ENCODE assay signal across 18 cellular contexts in the genomic region with DNA sequence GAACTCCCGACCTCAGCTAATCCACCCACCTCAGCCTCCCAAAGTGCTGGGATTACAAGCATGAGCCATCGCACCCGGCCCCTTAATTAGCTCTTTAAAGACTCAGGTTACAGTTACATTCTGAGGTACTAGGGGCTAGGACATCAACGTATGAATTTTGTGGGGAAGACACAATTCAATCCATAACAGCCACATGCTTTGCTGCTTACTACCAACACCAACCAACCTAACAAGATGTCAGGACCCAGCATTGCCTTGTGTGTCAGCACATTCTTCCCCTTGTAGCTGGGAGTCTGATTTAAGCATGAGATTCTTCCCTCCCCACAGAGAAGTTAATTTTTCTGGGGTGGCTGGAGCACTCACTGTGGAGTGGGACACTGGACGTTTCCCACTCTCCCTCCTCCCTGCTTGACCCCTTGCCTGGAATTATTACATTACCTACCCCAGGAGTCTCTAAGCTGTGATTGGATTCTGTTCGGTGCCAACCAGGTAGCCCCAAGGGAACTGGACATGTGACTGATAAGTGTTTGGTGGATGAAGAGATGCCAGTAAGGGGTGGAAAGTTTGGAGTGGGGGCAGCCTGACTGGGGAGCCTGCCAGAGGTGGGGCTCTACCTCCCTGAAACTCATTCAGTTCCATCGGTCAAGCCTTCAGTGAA.
"Had no signal": no experiment of that assay in that cellular context is flagged by ENCODE, and none has a peak within 500 bp of the region (broad histone marks: within the 10 kb centered on the region; RNA-seq: fewer than 3 reads in every experiment).

No MANE protein-coding gene starts in this region.

- H3K36me3 Mint-ChIP-seq: activated CD4-positive, alpha-beta memory T cell treated with anti-CD3 and anti-CD28 coated beads for 36 hours; activated naive CD8-positive, alpha-beta T cell treated with anti-CD3 and anti-CD28 coated beads for 36 hours; brain; naive B cell; stimulated activated naive B cell treated with anti-CD40 and anti-IgM and Interleukin-4, amounts not matched to agents 10 μg/mL and 1 μg/mL and 100 μg/mL, for 72 hours; T-cell had no signal

- H3K4me1 ChIP-seq: vagina had no signal

- H3K4me3 Mint-ChIP-seq: activated B cell treated with CpG ODN at 0.5 μM for 24 hours; activated CD4-positive, alpha-beta memory T cell treated with anti-CD3 and anti-CD28 coated beads for 36 hours; activated naive CD8-positive, alpha-beta T cell treated with anti-CD3 and anti-CD28 coated beads for 36 hours; brain; neural crest cell; stimulated activated naive B cell treated with anti-CD40 and anti-IgM and Interleukin-4, amounts not matched to agents 10 μg/mL and 1 μg/mL and 100 μg/mL, for 72 hours; T-cell had no signal

- DNase-seq: activated B cell treated with CpG ODN at 0.5 μM for 24 hours; activated CD4-positive, alpha-beta memory T cell treated with anti-CD3 and anti-CD28 coated beads for 36 hours; activated CD4-positive, alpha-beta T cell treated with anti-CD3 and anti-CD28 coated beads for 4 hours; activated naive CD4-positive, alpha-beta T cell; activated naive CD8-positive, alpha-beta T cell treated with anti-CD3 and anti-CD28 coated beads for 36 hours; activated T-cell treated with anti-CD3 and anti-CD28 coated beads for 4 hours; amygdala; caudate nucleus; foreskin melanocyte; hypothalamus; naive B cell; ovary; stimulated activated naive B cell treated with anti-CD40 and anti-IgM and Interleukin-4, amounts not matched to agents 10 μg/mL and 1 μg/mL and 100 μg/mL, for 72 hours; T-cell had no signal

- H3K4me3 ChIP-seq: coronary artery, ovary, vagina had no signal

- H3K27me3 Mint-ChIP-seq: activated B cell treated with CpG ODN at 0.5 μM for 24 hours; activated CD4-positive, alpha-beta memory T cell treated with anti-CD3 and anti-CD28 coated beads for 36 hours; activated naive CD8-positive, alpha-beta T cell treated with anti-CD3 and anti-CD28 coated beads for 36 hours; naive B cell; stimulated activated naive B cell treated with anti-CD40 and anti-IgM and Interleukin-4, amounts not matched to agents 10 μg/mL and 1 μg/mL and 100 μg/mL, for 72 hours; T-cell had no signal

- H3K27ac ChIP-seq: coronary artery, ovary, vagina had no signal

- H3K36me3 ChIP-seq: ovary, vagina had no signal

- H3K9me3 ChIP-seq: ovary, vagina had no signal

- H3K27ac Mint-ChIP-seq: activated B cell treated with CpG ODN at 0.5 μM for 24 hours; activated CD4-positive, alpha-beta memory T cell treated with anti-CD3 and anti-CD28 coated beads for 36 hours; activated naive CD8-positive, alpha-beta T cell treated with anti-CD3 and anti-CD28 coated beads for 36 hours; naive B cell; stimulated activated naive B cell treated with anti-CD40 and anti-IgM and Interleukin-4, amounts not matched to agents 10 μg/mL and 1 μg/mL and 100 μg/mL, for 72 hours; T-cell had no signal

- H3K4me1 Mint-ChIP-seq: activated naive CD8-positive, alpha-beta T cell treated with anti-CD3 and anti-CD28 coated beads for 36 hours had no signal

- H3K27me3 ChIP-seq: ovary, vagina had no signal

- H3K9me3 Mint-ChIP-seq: activated B cell treated with CpG ODN at 0.5 μM for 24 hours; activated CD4-positive, alpha-beta memory T cell treated with anti-CD3 and anti-CD28 coated beads for 36 hours; activated naive CD8-positive, alpha-beta T cell treated with anti-CD3 and anti-CD28 coated beads for 36 hours; brain; neural crest cell; T-cell had no signal
